ENCODE assay signal across 1 cellular context in genomic region chr6:36566418-36566905, GRCh38.
A peak's percentile ranks its signal among the peaks of the same experiment; 100 is the strongest.
TF ChIP-seq lines count a peak whose summit lies in the region.

No MANE protein-coding gene starts in this region.

TF ChIP-seq in HepG2, 621 proteins besides CTCF, POLR2A, EP300 and RAD21 (continued from another document and continues in another):
- TF ChIP-seq ZBTB33 (CRISPR knock-in tag; IDR thresholded peaks at IDR 0.05) (no peak), GFI1 (CRISPR knock-in tag; IDR thresholded peaks at IDR 0.05; ENCODE audit: borderline replicate concordance) (peak; percentile 95), ZNF800 (CRISPR knock-in tag; IDR thresholded peaks at IDR 0.05) (peak; percentile 75; the same call in 1 of the 2 replicates), MLXIP (CRISPR knock-in tag; IDR thresholded peaks at IDR 0.05; ENCODE audit: borderline replicate concordance) (no peak), MED1 (CRISPR knock-in tag; IDR thresholded peaks at IDR 0.05) (peak; percentile 93), GMEB1 (CRISPR knock-in tag; IDR thresholded peaks at IDR 0.05; ENCODE audit: borderline replicate concordance) (no peak; the same call in 1 of the 2 replicates), SNAPC2 (CRISPR knock-in tag; IDR thresholded peaks at IDR 0.05) (no peak; the same call in 1 of the 2 replicates), SIX4 (CRISPR knock-in tag; IDR thresholded peaks at IDR 0.05) (0 out of 2 replicates have a peak, but pooled peaks have one; percentile 25), ZNF550 (CRISPR knock-in tag; IDR thresholded peaks at IDR 0.05; ENCODE audit: borderline replicate concordance) (no peak), PITX1 (CRISPR knock-in tag; IDR thresholded peaks at IDR 0.05) (peak; percentile 84), ZNF605 (CRISPR knock-in tag; IDR thresholded peaks at IDR 0.05) (no peak), ZBTB10 (CRISPR knock-in tag; IDR thresholded peaks at IDR 0.05; ENCODE audit: borderline replicate concordance) (peak; percentile 98), ZNF432 (CRISPR knock-in tag; IDR thresholded peaks at IDR 0.05; ENCODE audit: borderline replicate concordance) (no peak), ISX (CRISPR knock-in tag; conservative IDR thresholded peaks at IDR 0.05) (no peak), ZFP1 (CRISPR knock-in tag; IDR thresholded peaks at IDR 0.05) (no peak), ZNF318 (CRISPR knock-in tag; IDR thresholded peaks at IDR 0.05) (no peak), ZNF337 (CRISPR knock-in tag; IDR thresholded peaks at IDR 0.05; ENCODE audit: borderline replicate concordance, low read depth) (no peak), PRMT3 (CRISPR knock-in tag; IDR thresholded peaks at IDR 0.05; ENCODE audit: borderline replicate concordance, low read depth) (no peak), PRDM15 (CRISPR knock-in tag; IDR thresholded peaks at IDR 0.05) (no peak), MXI1 (IDR thresholded peaks at IDR 0.05; ENCODE audit: borderline replicate concordance, low read depth, low read length) (peak; percentile 62; the same call in 1 of the 3 replicates), ZBTB7A (CRISPR knock-in tag; IDR thresholded peaks at IDR 0.05) (peak; percentile 59; the same call in 1 of the 2 replicates), ZFY (CRISPR knock-in tag; IDR thresholded peaks at IDR 0.05) (peak; percentile 56; the same call in 1 of the 2 replicates), ZNF326 (CRISPR knock-in tag; IDR thresholded peaks at IDR 0.05; ENCODE audit: borderline replicate concordance) (no peak), NR0B2 (CRISPR knock-in tag; IDR thresholded peaks at IDR 0.05) (no peak), NR2F1 (CRISPR knock-in tag; IDR thresholded peaks at IDR 0.05) (peak in 1 of 2 experiments; percentile 48; a peak in 2 of 4 replicates), ATF5 (CRISPR knock-in tag; IDR thresholded peaks at IDR 0.05; ENCODE audit: low read depth) (no peak), SMARCC2 (IDR thresholded peaks at IDR 0.05) (no peak)
